ENCODE assay signal across 1 cellular context in the genomic region with DNA sequence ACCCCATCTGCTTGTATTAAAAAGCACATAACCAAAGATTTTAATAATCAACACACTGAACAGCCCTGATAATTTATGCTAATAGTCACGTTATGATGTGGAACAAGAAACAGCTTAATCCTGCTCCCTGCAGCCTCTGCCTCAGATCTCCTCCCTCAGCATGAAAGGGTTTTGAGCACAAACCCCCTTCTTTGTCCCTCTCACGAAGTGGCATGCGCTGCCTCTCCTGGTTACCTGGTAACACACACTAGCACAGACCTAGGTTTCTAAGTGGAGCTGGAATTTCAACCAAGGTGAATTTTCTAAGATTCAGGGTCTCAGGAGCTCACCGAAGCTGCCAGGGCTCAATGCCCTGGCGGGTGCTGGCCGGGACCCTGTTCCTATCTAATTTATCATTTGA.
TF ChIP-seq lines count a peak whose summit lies in the region.

No MANE protein-coding gene starts in this region.

TF ChIP-seq in GM23338, 12 proteins besides CTCF, POLR2A, EP300 and RAD21 (continued from another document):
- TF ChIP-seq, protein P1, sequence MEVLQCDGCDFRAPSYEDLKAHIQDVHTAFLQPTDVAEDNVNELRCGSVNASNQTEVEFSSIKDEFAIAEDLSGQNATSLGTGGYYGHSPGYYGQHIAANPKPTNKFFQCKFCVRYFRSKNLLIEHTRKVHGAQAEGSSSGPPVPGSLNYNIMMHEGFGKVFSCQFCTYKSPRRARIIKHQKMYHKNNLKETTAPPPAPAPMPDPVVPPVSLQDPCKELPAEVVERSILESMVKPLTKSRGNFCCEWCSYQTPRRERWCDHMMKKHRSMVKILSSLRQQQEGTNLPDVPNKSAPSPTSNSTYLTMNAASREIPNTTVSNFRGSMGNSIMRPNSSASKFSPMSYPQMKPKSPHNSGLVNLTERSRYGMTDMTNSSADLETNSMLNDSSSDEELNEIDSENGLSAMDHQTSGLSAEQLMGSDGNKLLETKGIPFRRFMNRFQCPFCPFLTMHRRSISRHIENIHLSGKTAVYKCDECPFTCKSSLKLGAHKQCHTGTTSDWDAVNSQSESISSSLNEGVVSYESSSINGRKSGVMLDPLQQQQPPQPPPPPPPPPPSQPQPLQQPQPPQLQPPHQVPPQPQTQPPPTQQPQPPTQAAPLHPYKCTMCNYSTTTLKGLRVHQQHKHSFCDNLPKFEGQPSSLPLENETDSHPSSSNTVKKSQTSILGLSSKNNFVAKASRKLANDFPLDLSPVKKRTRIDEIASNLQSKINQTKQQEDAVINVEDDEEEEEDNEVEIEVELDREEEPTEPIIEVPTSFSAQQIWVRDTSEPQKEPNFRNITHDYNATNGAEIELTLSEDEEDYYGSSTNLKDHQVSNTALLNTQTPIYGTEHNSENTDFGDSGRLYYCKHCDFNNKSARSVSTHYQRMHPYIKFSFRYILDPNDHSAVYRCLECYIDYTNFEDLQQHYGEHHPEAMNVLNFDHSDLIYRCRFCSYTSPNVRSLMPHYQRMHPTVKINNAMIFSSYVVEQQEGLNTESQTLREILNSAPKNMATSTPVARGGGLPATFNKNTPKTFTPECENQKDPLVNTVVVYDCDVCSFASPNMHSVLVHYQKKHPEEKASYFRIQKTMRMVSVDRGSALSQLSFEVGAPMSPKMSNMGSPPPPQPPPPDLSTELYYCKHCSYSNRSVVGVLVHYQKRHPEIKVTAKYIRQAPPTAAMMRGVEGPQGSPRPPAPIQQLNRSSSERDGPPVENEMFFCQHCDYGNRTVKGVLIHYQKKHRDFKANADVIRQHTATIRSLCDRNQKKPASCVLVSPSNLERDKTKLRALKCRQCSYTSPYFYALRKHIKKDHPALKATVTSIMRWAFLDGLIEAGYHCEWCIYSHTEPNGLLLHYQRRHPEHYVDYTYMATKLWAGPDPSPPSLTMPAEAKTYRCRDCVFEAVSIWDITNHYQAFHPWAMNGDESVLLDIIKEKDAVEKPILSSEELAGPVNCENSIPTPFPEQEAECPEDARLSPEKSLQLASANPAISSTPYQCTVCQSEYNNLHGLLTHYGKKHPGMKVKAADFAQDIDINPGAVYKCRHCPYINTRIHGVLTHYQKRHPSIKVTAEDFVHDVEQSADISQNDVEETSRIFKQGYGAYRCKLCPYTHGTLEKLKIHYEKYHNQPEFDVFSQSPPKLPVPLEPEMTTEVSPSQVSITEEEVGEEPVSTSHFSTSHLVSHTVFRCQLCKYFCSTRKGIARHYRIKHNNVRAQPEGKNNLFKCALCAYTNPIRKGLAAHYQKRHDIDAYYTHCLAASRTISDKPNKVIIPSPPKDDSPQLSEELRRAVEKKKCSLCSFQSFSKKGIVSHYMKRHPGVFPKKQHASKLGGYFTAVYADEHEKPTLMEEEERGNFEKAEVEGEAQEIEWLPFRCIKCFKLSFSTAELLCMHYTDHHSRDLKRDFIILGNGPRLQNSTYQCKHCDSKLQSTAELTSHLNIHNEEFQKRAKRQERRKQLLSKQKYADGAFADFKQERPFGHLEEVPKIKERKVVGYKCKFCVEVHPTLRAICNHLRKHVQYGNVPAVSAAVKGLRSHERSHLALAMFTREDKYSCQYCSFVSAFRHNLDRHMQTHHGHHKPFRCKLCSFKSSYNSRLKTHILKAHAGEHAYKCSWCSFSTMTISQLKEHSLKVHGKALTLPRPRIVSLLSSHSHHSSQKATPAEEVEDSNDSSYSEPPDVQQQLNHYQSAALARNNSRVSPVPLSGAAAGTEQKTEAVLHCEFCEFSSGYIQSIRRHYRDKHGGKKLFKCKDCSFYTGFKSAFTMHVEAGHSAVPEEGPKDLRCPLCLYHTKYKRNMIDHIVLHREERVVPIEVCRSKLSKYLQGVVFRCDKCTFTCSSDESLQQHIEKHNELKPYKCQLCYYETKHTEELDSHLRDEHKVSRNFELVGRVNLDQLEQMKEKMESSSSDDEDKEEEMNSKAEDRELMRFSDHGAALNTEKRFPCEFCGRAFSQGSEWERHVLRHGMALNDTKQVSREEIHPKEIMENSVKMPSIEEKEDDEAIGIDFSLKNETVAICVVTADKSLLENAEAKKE (CRISPR knock-in tag; IDR thresholded peaks at IDR 0.05), result no peak
- TF ChIP-seq ZNF114 (CRISPR knock-in tag; IDR thresholded peaks at IDR 0.05) (no peak), EZH2phosphoT487 (IDR thresholded peaks at IDR 0.05; ENCODE audit: unreplicated experiment) (no peak), ZNF331 (CRISPR knock-in tag; IDR thresholded peaks at IDR 0.05; ENCODE audit: low read depth) (no peak), POLR2AphosphoS5 (IDR thresholded peaks at IDR 0.05; ENCODE audit: low read depth) (no peak), STAT1 (IDR thresholded peaks at IDR 0.05; ENCODE audit: unreplicated experiment) (no peak), NANOG (IDR thresholded peaks at IDR 0.05; ENCODE audit: borderline replicate concordance) (no peak), JUNB (IDR thresholded peaks at IDR 0.05; ENCODE audit: unreplicated experiment) (no peak)
- TF ChIP-seq, protein P2, sequence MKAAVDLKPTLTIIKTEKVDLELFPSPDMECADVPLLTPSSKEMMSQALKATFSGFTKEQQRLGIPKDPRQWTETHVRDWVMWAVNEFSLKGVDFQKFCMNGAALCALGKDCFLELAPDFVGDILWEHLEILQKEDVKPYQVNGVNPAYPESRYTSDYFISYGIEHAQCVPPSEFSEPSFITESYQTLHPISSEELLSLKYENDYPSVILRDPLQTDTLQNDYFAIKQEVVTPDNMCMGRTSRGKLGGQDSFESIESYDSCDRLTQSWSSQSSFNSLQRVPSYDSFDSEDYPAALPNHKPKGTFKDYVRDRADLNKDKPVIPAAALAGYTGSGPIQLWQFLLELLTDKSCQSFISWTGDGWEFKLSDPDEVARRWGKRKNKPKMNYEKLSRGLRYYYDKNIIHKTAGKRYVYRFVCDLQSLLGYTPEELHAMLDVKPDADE (IDR thresholded peaks at IDR 0.05), result no peak
- TF ChIP-seq, protein P3, sequence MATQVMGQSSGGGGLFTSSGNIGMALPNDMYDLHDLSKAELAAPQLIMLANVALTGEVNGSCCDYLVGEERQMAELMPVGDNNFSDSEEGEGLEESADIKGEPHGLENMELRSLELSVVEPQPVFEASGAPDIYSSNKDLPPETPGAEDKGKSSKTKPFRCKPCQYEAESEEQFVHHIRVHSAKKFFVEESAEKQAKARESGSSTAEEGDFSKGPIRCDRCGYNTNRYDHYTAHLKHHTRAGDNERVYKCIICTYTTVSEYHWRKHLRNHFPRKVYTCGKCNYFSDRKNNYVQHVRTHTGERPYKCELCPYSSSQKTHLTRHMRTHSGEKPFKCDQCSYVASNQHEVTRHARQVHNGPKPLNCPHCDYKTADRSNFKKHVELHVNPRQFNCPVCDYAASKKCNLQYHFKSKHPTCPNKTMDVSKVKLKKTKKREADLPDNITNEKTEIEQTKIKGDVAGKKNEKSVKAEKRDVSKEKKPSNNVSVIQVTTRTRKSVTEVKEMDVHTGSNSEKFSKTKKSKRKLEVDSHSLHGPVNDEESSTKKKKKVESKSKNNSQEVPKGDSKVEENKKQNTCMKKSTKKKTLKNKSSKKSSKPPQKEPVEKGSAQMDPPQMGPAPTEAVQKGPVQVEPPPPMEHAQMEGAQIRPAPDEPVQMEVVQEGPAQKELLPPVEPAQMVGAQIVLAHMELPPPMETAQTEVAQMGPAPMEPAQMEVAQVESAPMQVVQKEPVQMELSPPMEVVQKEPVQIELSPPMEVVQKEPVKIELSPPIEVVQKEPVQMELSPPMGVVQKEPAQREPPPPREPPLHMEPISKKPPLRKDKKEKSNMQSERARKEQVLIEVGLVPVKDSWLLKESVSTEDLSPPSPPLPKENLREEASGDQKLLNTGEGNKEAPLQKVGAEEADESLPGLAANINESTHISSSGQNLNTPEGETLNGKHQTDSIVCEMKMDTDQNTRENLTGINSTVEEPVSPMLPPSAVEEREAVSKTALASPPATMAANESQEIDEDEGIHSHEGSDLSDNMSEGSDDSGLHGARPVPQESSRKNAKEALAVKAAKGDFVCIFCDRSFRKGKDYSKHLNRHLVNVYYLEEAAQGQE (IDR thresholded peaks at IDR 0.05; ENCODE audit: unreplicated experiment), result no peak
